ENCODE assay signal across 12 cellular contexts in the genomic region with DNA sequence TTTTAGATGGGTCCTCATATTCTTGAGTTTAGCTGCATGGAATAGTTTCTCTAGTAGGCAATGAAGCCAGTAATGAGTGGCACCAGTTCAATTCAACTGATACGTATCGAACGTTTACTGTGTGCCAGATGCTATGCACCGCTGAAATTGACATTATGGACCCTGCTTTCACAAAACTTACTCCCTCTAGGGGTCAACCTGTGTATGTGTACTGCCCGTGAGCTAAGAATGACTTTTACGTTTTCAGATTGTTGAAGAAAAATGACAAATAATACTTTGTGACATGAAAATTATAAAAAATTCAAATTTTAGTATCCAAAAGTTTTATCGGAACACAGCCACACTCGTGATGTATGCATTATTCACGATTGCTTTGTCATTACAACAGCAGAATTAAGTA.
A peak's percentile ranks its signal among the peaks of the same experiment; 100 is the strongest.
DNase-seq lines count a peak whose midpoint lies in the region; ATAC-seq and TF ChIP-seq lines count a peak whose summit lies in the region.
"Had no signal": no experiment of that assay in that cellular context is flagged by ENCODE, and none has a peak within 500 bp of the region (broad histone marks: within the 10 kb centered on the region; RNA-seq: fewer than 3 reads in every experiment).

No MANE protein-coding gene starts in this region.

- peak; percentile 16 for DNase-seq in HEK293T (ENCODE audit: extremely low spot score)
- DNase-seq in WERI-Rb-1: no peak
- no peak for DNase-seq in kidney epithelial cell (ENCODE audit: low read depth)
- no peak for DNase-seq in COR-L47 (lab: John Stamatoyannopoulos, UW)
- no peak for DNase-seq in T-helper 9 cell
- no peak for DNase-seq in activated CD4-positive, alpha-beta memory T cell treated with anti-CD3 and anti-CD28 coated beads for 36 hours
- DNase-seq: activated T-cell treated with anti-CD3 and anti-CD28 coated beads, Interleukin-2, amount 50 U/mL, for 4 hours; stimulated activated CD4-positive, alpha-beta T cell treated with anti-CD3 and anti-CD28 coated beads, Interleukin-2, amount 100 ng/mL, for 24 hours; tibial artery had no signal

- CTCF ChIA-PET in HEK293T (lab: Yijun Ruan, JAX): no interaction called here
- CTCF ChIA-PET in activated CD4-positive, alpha-beta memory T cell treated with anti-CD3 and anti-CD28 coated beads for 36 hours (lab: Charles Lee): interaction anchor here (0.5 to 1.8 kb wide), 10 partner anchors 10 to 123 kb away, joined by 3 to 7 read pairs (median 4); no protein-coding TSS in a partner anchor

- H3K4me3 Mint-ChIP-seq in activated CD4-positive, alpha-beta memory T cell treated with anti-CD3 and anti-CD28 coated beads for 36 hours: no peak overlapping the region
- H3K4me3 Mint-ChIP-seq: activated T-cell treated with anti-CD3 and anti-CD28 coated beads, Interleukin-2, amount 50 U/mL, for 4 hours had no signal

- no peak overlapping the region for H3K27ac Mint-ChIP-seq in activated CD4-positive, alpha-beta memory T cell treated with anti-CD3 and anti-CD28 coated beads for 36 hours

- no peaks in the 10 kb centered on the region for H3K36me3 ChIP-seq in WERI-Rb-1
- no peaks in the 10 kb centered on the region for H3K36me3 ChIP-seq in kidney epithelial cell (ENCODE audit: control insufficient read depth, insufficient read depth, low read length)
- H3K36me3 ChIP-seq: tibial artery had no signal

- no peaks in the 10 kb centered on the region for H3K9me3 Mint-ChIP-seq in activated CD4-positive, alpha-beta memory T cell treated with anti-CD3 and anti-CD28 coated beads for 36 hours
- H3K9me3 Mint-ChIP-seq: activated T-cell treated with anti-CD3 and anti-CD28 coated beads, Interleukin-2, amount 50 U/mL, for 4 hours had no signal

- H3K9me3 ChIP-seq in WERI-Rb-1 (ENCODE audit: severe bottlenecking): no peaks in the 10 kb centered on the region
- H3K9me3 ChIP-seq: tibial artery had no signal

- no peak overlapping the region for H3K4me3 ChIP-seq in WERI-Rb-1 (ENCODE audit: low read depth, low read length)
- no peak overlapping the region for H3K4me3 ChIP-seq in kidney epithelial cell (ENCODE audit: low read depth, low read length)
- H3K4me3 ChIP-seq: SK-N-MC, tibial artery had no signal

- POLR2A ChIA-PET in HEK293T (lab: Yijun Ruan, JAX): no interaction called here
- POLR2A ChIA-PET in activated CD4-positive, alpha-beta memory T cell treated with anti-CD3 and anti-CD28 coated beads for 36 hours (lab: Charles Lee): no interaction called here

- TF ChIP-seq CTCF in C4-2B (conservative IDR thresholded peaks at IDR 0.05): peak; percentile 65
- TF ChIP-seq CTCF in WERI-Rb-1 (IDR thresholded peaks at IDR 0.05; ENCODE audit: low read depth, low read length): 0 out of 2 replicates have a peak, but pooled peaks have one; percentile 29
- peak; percentile 19 for TF ChIP-seq CTCF in kidney epithelial cell (IDR thresholded peaks at IDR 0.05; ENCODE audit: insufficient read depth, low read length, poor library complexity, severe bottlenecking)

- H3K27ac ChIP-seq in C4-2B (no peak overlapping the region), WERI-Rb-1 (no peak overlapping the region)
- H3K27ac ChIP-seq: SK-N-MC, tibial artery had no signal

- intact Hi-C loops in activated CD4-positive, alpha-beta memory T cell treated with anti-CD3 and anti-CD28 coated beads for 36 hours (cut with micrococcal nuclease): no loop called here

- no peak for ATAC-seq in GM18519 (IDR thresholded peaks at IDR 0.05; ENCODE audit: low FRiP score, unreplicated experiment)
- ATAC-seq: activated T-cell treated with anti-CD3 and anti-CD28 coated beads, Interleukin-2, amount 50 U/mL, for 4 hours had no signal

- no peaks in the 10 kb centered on the region for H3K27me3 Mint-ChIP-seq in activated CD4-positive, alpha-beta memory T cell treated with anti-CD3 and anti-CD28 coated beads for 36 hours

- H3K36me3 Mint-ChIP-seq in activated CD4-positive, alpha-beta memory T cell treated with anti-CD3 and anti-CD28 coated beads for 36 hours: no peaks in the 10 kb centered on the region

- H3K4me1 Mint-ChIP-seq in activated CD4-positive, alpha-beta memory T cell treated with anti-CD3 and anti-CD28 coated beads for 36 hours (ENCODE audit: low read depth): peaks cover 8% of the 10 kb centered on the region

- H3K27me3 ChIP-seq in WERI-Rb-1 (ENCODE audit: insufficient read depth, low read depth, severe bottlenecking) (no peaks in the 10 kb centered on the region), kidney epithelial cell (ENCODE audit: control insufficient read depth, insufficient read depth, low read length) (no peaks in the 10 kb centered on the region)
- H3K27me3 ChIP-seq: tibial artery had no signal

TF ChIP-seq in HEK293T, 16 proteins besides CTCF, POLR2A, EP300 and RAD21:
- TF ChIP-seq ELF4 (IDR thresholded peaks at IDR 0.05): no peak
- no peak for TF ChIP-seq TARDBP (IDR thresholded peaks at IDR 0.05)
- TF ChIP-seq SUZ12 (IDR thresholded peaks at IDR 0.05): no peak
- no peak for TF ChIP-seq ARNT (IDR thresholded peaks at IDR 0.05)
- no peak for TF ChIP-seq L3MBTL2 (conservative IDR thresholded peaks at IDR 0.05)
